14 cellular contexts compared by ENCODE assay signal in genomic region chr22:21691773-21692172, GRCh38. TPM values are rescaled to one million over a fixed set of nuclear protein-coding genes. Genes with fewer than 3 reads are reported as not detected.
"Had no signal": no experiment of that assay in that cellular context is flagged by ENCODE, and none has a peak within 500 bp of the region (broad histone marks: within the 10 kb centered on the region; RNA-seq: fewer than 3 reads in every experiment).

No MANE protein-coding gene starts in this region.

- H3K27ac Mint-ChIP-seq: activated T-helper 2 cell treated with anti-CD3 and anti-CD28 coated beads, Interferon-gamma antibody, Interleukin-2, Interleukin-4, amounts not matched to agents 10 μg/mL and 5 μg/mL and 100 μg/mL, durations not matched to agents 14 hours and 24 hours and 36 hours; T-helper 1 cell treated with Interleukin-12 subunit alpha and Interleukin-12 subunit beta and Interleukin-4 antibody, amounts not matched to agents 30 μg/mL and 1 μg/mL, for 36 hours; type B pancreatic cell had no signal

- H3K4me1 ChIP-seq: left ventricle myocardium inferior, testis had no signal

- H3K4me3 Mint-ChIP-seq: activated CD8-positive, alpha-beta memory T cell treated with anti-CD3 and anti-CD28 coated beads, Interleukin-2, amount 10 ng/mL, durations not matched to agents 7 days and 5 days; memory B cell; T-helper 1 cell treated with Interleukin-12 subunit alpha and Interleukin-12 subunit beta and Interleukin-4 antibody, amounts not matched to agents 30 μg/mL and 1 μg/mL, for 36 hours; type B pancreatic cell had no signal

- H3K27me3 ChIP-seq: SJCRH30, testis had no signal

- H3K27me3 Mint-ChIP-seq: activated CD8-positive, alpha-beta memory T cell treated with anti-CD3 and anti-CD28 coated beads, Interleukin-2, amount 10 ng/mL, durations not matched to agents 7 days and 5 days; memory B cell; type B pancreatic cell had no signal

- H3K9me3 Mint-ChIP-seq: activated T-helper 2 cell treated with anti-CD3 and anti-CD28 coated beads, Interferon-gamma antibody, Interleukin-2, Interleukin-4, amounts not matched to agents 10 μg/mL and 5 μg/mL and 100 μg/mL, durations not matched to agents 14 hours and 24 hours and 36 hours; memory B cell; T-helper 1 cell treated with Interleukin-12 subunit alpha and Interleukin-12 subunit beta and Interleukin-4 antibody, amounts not matched to agents 30 μg/mL and 1 μg/mL, for 36 hours; type B pancreatic cell had no signal

- H3K4me3 ChIP-seq: left ventricle myocardium inferior, SJCRH30, testis had no signal

- DNase-seq: activated CD4-positive, alpha-beta T cell treated with anti-CD3 and anti-CD28 coated beads, Interleukin-2, amount 50 U/mL, for 48 hours; activated CD8-positive, alpha-beta memory T cell treated with anti-CD3 and anti-CD28 coated beads, Interleukin-2, amount 10 ng/mL, durations not matched to agents 7 days and 5 days; activated naive CD4-positive, alpha-beta T cell treated with Interleukin-2 at 50 U/mL for 16 hours; foreskin melanocyte; hypothalamus; left ventricle myocardium inferior; SJCRH30; testis had no signal

- H3K9me3 ChIP-seq: left ventricle myocardium inferior, SJCRH30, testis had no signal

- ATAC-seq: activated CD8-positive, alpha-beta memory T cell treated with anti-CD3 and anti-CD28 coated beads, Interleukin-2, amount 10 ng/mL, durations not matched to agents 7 days and 5 days; sciatic nerve had no signal

- H3K27ac ChIP-seq: left ventricle myocardium inferior, SJCRH30, testis had no signal

RNA-seq across cellular contexts. Expression of gene CCDC116, which starts 59.2 kb away (rescaled TPM):
- total RNA-seq: mononuclear cell had no signal
